In genomic region chr11:118971646-118972045, GRCh38 we compare ENCODE assay signal across 26 cellular contexts. TPM values are rescaled to one million over a fixed set of nuclear protein-coding genes. Genes with fewer than 3 reads are reported as not detected.
A peak's percentile ranks its signal among the peaks of the same experiment; 100 is the strongest.
DNase-seq lines count a peak whose midpoint lies in the region; ATAC-seq, FAIRE-seq and TF ChIP-seq lines count a peak whose summit lies in the region.
"Had no signal": no experiment of that assay in that cellular context is flagged by ENCODE, and none has a peak within 500 bp of the region (broad histone marks: within the 10 kb centered on the region; RNA-seq: fewer than 3 reads in every experiment).

TSS of gene FOXR1 (plus strand) at chr11:118971761. CDS start at chr11:118971932, 171 bp downstream.

- intact Hi-C loops in mammary epithelial cell (cut with micrococcal nuclease): no loop called here
- intact Hi-C loops in breast epithelium (cut with DNase I; ENCODE audit: low total_unique reads): no loop called here
- intact Hi-C loops in natural killer cell (cut with micrococcal nuclease): no loop called here

- no TSS peak for BruUV-seq in mammary epithelial cell (replicated peaks; lab: Mats Ljungman, UMichigan)

- in situ Hi-C loops in mammary epithelial cell (cut with MboI; ENCODE audit: low sequenced_read_pairs in 2 of 2): no loop called here

- no peak for TF ChIP-seq EP300 in H1 (IDR thresholded peaks at IDR 0.05; ENCODE audit: borderline replicate concordance in 1 of 2, low read depth in 2 of 2, low read length in 2 of 2)

- peaks cover 0 to 6% of the 10 kb centered on the region in 2 donors for H3K4me1 Mint-ChIP-seq in natural killer cell
- H3K4me1 Mint-ChIP-seq: CD14-positive monocyte; CD8-positive, alpha-beta memory T cell had no signal

- dilution Hi-C loops in mammary epithelial cell (cut with HindIII; ENCODE audit: low sequenced_read_pairs): no loop called here

- H4K91ac ChIP-seq in H1 (replicated peaks; ENCODE audit: insufficient read length, low read length): no peak within 1 kb of the TSS

- peak within 1 kb of the TSS; percentile 71 for H2AFZ ChIP-seq in mammary epithelial cell (ENCODE audit: low read depth, low read length)
- H2AFZ ChIP-seq in H1 (ENCODE audit: low read length): no peak within 1 kb of the TSS
- H2AFZ ChIP-seq in osteoblast (ENCODE audit: low read length): no peak within 1 kb of the TSS
- H2AFZ ChIP-seq: GM23248 had no signal

- H3K27me3 ChIP-seq in mammary epithelial cell (ENCODE audit: insufficient read depth, low read length) (peaks cover 3% of the 10 kb centered on the region), breast epithelium (no peaks in the 10 kb centered on the region), H1 (replicated peaks in 1 of 4; ENCODE audit: control insufficient read depth in 3 of 4, extremely low read depth in 1 of 4, insufficient read depth in 3 of 4, low read length in 3 of 4) (no peaks in the 10 kb centered on the region), osteoblast (ENCODE audit: insufficient read depth, low read length) (peaks cover 19% of the 10 kb centered on the region)
- H3K27me3 ChIP-seq: BE2C; BLaER1 treated with 17β-estradiol and CSF1 and Interleukin-3, amounts not matched to agents 10 nM and 100 nM had no signal

- H3K79me2 ChIP-seq in mammary epithelial cell (ENCODE audit: insufficient read depth, low read length) (no peaks in the 10 kb centered on the region), H1 (ENCODE audit: control insufficient read depth in 1 of 2, insufficient read depth in 2 of 2, low read length in 2 of 2) (no peaks in the 10 kb centered on the region), osteoblast (ENCODE audit: insufficient read depth, low read length) (no peaks in the 10 kb centered on the region)

- H3K56ac ChIP-seq in H1 (replicated peaks; ENCODE audit: insufficient read length, low read depth, low read length): no peak within 1 kb of the TSS

- H3K36me3 ChIP-seq in mammary epithelial cell (ENCODE audit: insufficient read depth, low read length): no peaks in the 10 kb centered on the region
- H3K36me3 ChIP-seq in breast epithelium: no peaks in the 10 kb centered on the region
- H3K36me3 ChIP-seq in H1 (ENCODE audit: control insufficient read depth in 2 of 4, insufficient read depth in 4 of 4, low read length in 3 of 4): no peaks in the 10 kb centered on the region
- no peaks in the 10 kb centered on the region for H3K36me3 ChIP-seq in osteoblast (ENCODE audit: insufficient read depth, low read length)
- H3K36me3 ChIP-seq: BE2C; BLaER1 treated with 17β-estradiol and CSF1 and Interleukin-3, amounts not matched to agents 10 nM and 100 nM had no signal

- no peaks in the 10 kb centered on the region for H3K9me3 ChIP-seq in mammary epithelial cell (replicated peaks; ENCODE audit: insufficient read depth, low read length)
- H3K9me3 ChIP-seq in breast epithelium: no peaks in the 10 kb centered on the region
- no peaks in the 10 kb centered on the region for H3K9me3 ChIP-seq in H1 (ENCODE audit: insufficient read depth in 2 of 2, low read depth in 1 of 2, low read length in 1 of 2)
- no peaks in the 10 kb centered on the region for H3K9me3 ChIP-seq in osteoblast (ENCODE audit: low read depth, low read length)
- H3K9me3 ChIP-seq: A549, BE2C had no signal

- no peak for TF ChIP-seq POLR2A in breast epithelium (IDR thresholded peaks at IDR 0.05)
- no peak for TF ChIP-seq POLR2A in H1 (IDR thresholded peaks at IDR 0.05; ENCODE audit: control extremely low read depth in 1 of 2, low read depth in 2 of 2, low read length in 2 of 2)

- H3K36me3 Mint-ChIP-seq in natural killer cell: no peaks in the 10 kb centered on the region
- H3K36me3 Mint-ChIP-seq: CD14-positive monocyte had no signal

- TF ChIP-seq CTCF in mammary epithelial cell (conservative IDR thresholded peaks at IDR 0.05 in 1 of 2, IDR thresholded peaks at IDR 0.05 in 1 of 2; ENCODE audit: extremely low read depth in 1 of 2, insufficient read depth in 1 of 2, low read depth in 1 of 2, low read length in 2 of 2) (no peak), breast epithelium (IDR thresholded peaks at IDR 0.05) (no peak), H1 (IDR thresholded peaks at IDR 0.05; ENCODE audit: control extremely low read depth in 1 of 3, insufficient read depth in 1 of 3, low read depth in 1 of 3, low read length in 3 of 3) (no peak), osteoblast (IDR thresholded peaks at IDR 0.05; ENCODE audit: extremely low read depth, low read depth, low read length) (no peak), natural killer cell (IDR thresholded peaks at IDR 0.05) (no peak), omental fat pad (IDR thresholded peaks at IDR 0.05) (no peak)

- H3K27ac Mint-ChIP-seq in natural killer cell: no peak within 1 kb of the TSS
- H3K27ac Mint-ChIP-seq: CD14-positive monocyte; CD4-positive, alpha-beta T cell; CD8-positive, alpha-beta memory T cell had no signal

- no peak within 1 kb of the TSS for H4K5ac ChIP-seq in H1 (ENCODE audit: insufficient read length, low read depth, low read length)

- H3K9ac ChIP-seq in mammary epithelial cell (ENCODE audit: insufficient read depth, low read length) (no peak within 1 kb of the TSS), H1 (replicated peaks in 1 of 4; ENCODE audit: extremely low read depth in 1 of 4, low read depth in 3 of 4, low read length in 3 of 4) (no peak within 1 kb of the TSS)
- H3K9ac ChIP-seq: BLaER1 treated with 17β-estradiol and CSF1 and Interleukin-3, amounts not matched to agents 10 nM and 100 nM; GM23248 had no signal

- H4K20me1 ChIP-seq in mammary epithelial cell (ENCODE audit: insufficient read depth, low read length): no peaks in the 10 kb centered on the region
- no peaks in the 10 kb centered on the region for H4K20me1 ChIP-seq in H1 (replicated peaks in 1 of 2; ENCODE audit: control insufficient read depth in 1 of 2, insufficient read depth in 2 of 2, low read length in 2 of 2)
- H4K20me1 ChIP-seq in osteoblast (ENCODE audit: insufficient read depth, low read length): no peaks in the 10 kb centered on the region
- H4K20me1 ChIP-seq: BLaER1 treated with 17β-estradiol and CSF1 and Interleukin-3, amounts not matched to agents 10 nM and 100 nM had no signal

- no peaks in the 10 kb centered on the region for H3K9me3 Mint-ChIP-seq in natural killer cell
- H3K9me3 Mint-ChIP-seq: CD4-positive, alpha-beta T cell; CD8-positive, alpha-beta memory T cell had no signal

- no peak within 1 kb of the TSS for H3K23ac ChIP-seq in H1 (ENCODE audit: insufficient read length)

- H3K4ac ChIP-seq in H1 (replicated peaks; ENCODE audit: insufficient read length, low read depth, low read length): no peak within 1 kb of the TSS

- CTCF ChIA-PET in mammary epithelial cell (lab: Charles Lee; ENCODE audit: low non-redundant PET) (no interaction called here), H1 (lab: Charles Lee; ENCODE audit: partially characterized antibody) (interaction anchor here (1.2 kb wide), 1 partner anchor 15 kb away, joined by 3 read pairs; no protein-coding TSS in a partner anchor)

- peaks cover 7 to 22% of the 10 kb centered on the region in 2 donors for H3K27me3 Mint-ChIP-seq in natural killer cell (ENCODE audit: low read depth in 2 of 2)

- no peak within 1 kb of the TSS for H2AK5ac ChIP-seq in H1 (ENCODE audit: low read depth, low read length)

- POLR2A ChIA-PET in H1 (lab: Charles Lee; ENCODE audit: partially characterized antibody): interaction anchor here (0.6 to 0.7 kb wide), 2 partner anchors 11 to 369 kb away, joined by 3 read pairs; partner anchors contain the start of gene C1QTNF5

- H3K4me2 ChIP-seq in mammary epithelial cell (ENCODE audit: insufficient read depth, low read depth, low read length) (peak within 1 kb of the TSS; percentile 54), H1 (ENCODE audit: insufficient read depth in 1 of 2, low read depth in 2 of 2, low read length in 2 of 2) (no peak within 1 kb of the TSS), osteoblast (ENCODE audit: insufficient read depth, low read length) (no peak within 1 kb of the TSS)
- H3K4me2 ChIP-seq: A549; BLaER1 treated with 17β-estradiol and CSF1 and Interleukin-3, amounts not matched to agents 10 nM and 100 nM had no signal

- no peak within 1 kb of the TSS for H2BK20ac ChIP-seq in H1 (ENCODE audit: low read length)

- no peak within 1 kb of the TSS for H3K18ac ChIP-seq in H1 (ENCODE audit: extremely low read depth, low read length)

- no peaks in the 10 kb centered on the region for H3K79me1 ChIP-seq in H1 (ENCODE audit: low read depth, low read length)

- ATAC-seq in natural killer cell (no peak), omental fat pad (ENCODE audit: low FRiP score) (no peak)
- ATAC-seq: A549, GM12878 had no signal

- no peak within 1 kb of the TSS for H3K14ac ChIP-seq in H1 (ENCODE audit: insufficient read length)

- H2BK5ac ChIP-seq in H1 (ENCODE audit: low read depth, low read length): no peak within 1 kb of the TSS

- no peak within 1 kb of the TSS for H3K4me3 ChIP-seq in mammary epithelial cell (replicated peaks in 1 of 3; ENCODE audit: insufficient read depth in 1 of 3, low read depth in 2 of 3, low read length in 3 of 3)
- H3K4me3 ChIP-seq in breast epithelium: no peak within 1 kb of the TSS
- H3K4me3 ChIP-seq in H1 (ENCODE audit: extremely low read depth in 1 of 4, insufficient read depth in 2 of 4, low read depth in 3 of 4, low read length in 4 of 4): no peak within 1 kb of the TSS
- H3K4me3 ChIP-seq in osteoblast (ENCODE audit: insufficient read depth, low read length): no peak within 1 kb of the TSS
- H3K4me3 ChIP-seq: A549; BLaER1 treated with 17β-estradiol and CSF1 and Interleukin-3, amounts not matched to agents 10 nM and 100 nM; GM12878; GM23248 had no signal

- H2BK15ac ChIP-seq in H1 (ENCODE audit: low read length): no peak within 1 kb of the TSS

- H3K27ac ChIP-seq in mammary epithelial cell (ENCODE audit: insufficient read depth, low read depth, low read length): no peak within 1 kb of the TSS
- H3K27ac ChIP-seq in breast epithelium: no peak within 1 kb of the TSS
- H3K27ac ChIP-seq in H1 (ENCODE audit: low read depth, low read length): no peak within 1 kb of the TSS
- H3K27ac ChIP-seq in osteoblast (ENCODE audit: low read depth, low read length): no peak within 1 kb of the TSS
- H3K27ac ChIP-seq: A549; BLaER1 treated with 17β-estradiol and CSF1 and Interleukin-3, amounts not matched to agents 10 nM and 100 nM; GM23248 had no signal

- no peak for DNase-seq in mammary epithelial cell
- no peak for DNase-seq in breast epithelium (ENCODE audit: low spot score in 2 of 2)
- DNase-seq in H1 (ENCODE audit: low read depth in 1 of 2, low spot score in 2 of 2): no peak
- DNase-seq in osteoblast (ENCODE audit: insufficient read length, low spot score, missing footprints): peak; percentile 37
- DNase-seq in natural killer cell: no peak
- DNase-seq in omental fat pad (ENCODE audit: low spot score): no peak
- DNase-seq in T-helper 2 cell: no peak
- DNase-seq: 8988T; ACHN; AML-193; BE2C; CD4-positive, alpha-beta T cell; CD8-positive, alpha-beta memory T cell; DMS 273 treated with DMSO at 0.1 percent for 48 hours; DMS79; EL; GDM1; GM23248; HCEC 1CT had no signal

- no peak within 1 kb of the TSS for H2BK120ac ChIP-seq in H1 (replicated peaks; ENCODE audit: low read depth, low read length)

- H2BK12ac ChIP-seq in H1 (ENCODE audit: low read depth, low read length): no peak within 1 kb of the TSS

- H3K4me1 ChIP-seq in mammary epithelial cell (ENCODE audit: insufficient read depth, low read length) (no peaks in the 10 kb centered on the region), breast epithelium (no peaks in the 10 kb centered on the region), H1 (replicated peaks in 1 of 4; ENCODE audit: control insufficient read depth in 3 of 4, insufficient read depth in 4 of 4, low read length in 3 of 4) (no peaks in the 10 kb centered on the region), osteoblast (ENCODE audit: insufficient read depth, low read length) (no peaks in the 10 kb centered on the region)
- H3K4me1 ChIP-seq: A549; BE2C; BLaER1 treated with 17β-estradiol and CSF1 and Interleukin-3, amounts not matched to agents 10 nM and 100 nM had no signal

- no peak within 1 kb of the TSS for H4K8ac ChIP-seq in H1 (ENCODE audit: extremely low read depth, insufficient read depth, low read length)

- no peaks in the 10 kb centered on the region for H3K23me2 ChIP-seq in H1 (ENCODE audit: low read depth, low read length)

- no peak within 1 kb of the TSS for H3K4me3 Mint-ChIP-seq in natural killer cell
- H3K4me3 Mint-ChIP-seq: CD4-positive, alpha-beta T cell; CD8-positive, alpha-beta memory T cell had no signal

- FAIRE-seq in H1 (lab: Jason Lieb, UNC): no peak
- FAIRE-seq: A549, D721Med, GM12878, GM19239, H54 had no signal

- WGBS in mammary epithelial cell (ENCODE audit: low coverage, missing lambda C conversion rate): 43% methylated on average over 20 of the region's 33 CpGs
- WGBS in H1 (ENCODE audit: extremely low coverage in 1 of 2, insufficient coverage in 1 of 2, insufficient read length in 1 of 2, insufficient replicate concordance in 2 of 2, low coverage in 1 of 2, low lambda C conversion rate in 2 of 2, missing lambda C conversion rate in 1 of 2), 2 experiments: 95% methylated on average over 31 of the region's 33 CpGs; no CpG with 5 or more reads in 1 of the 2 experiments

- no peak for TF ChIP-seq RAD21 in H1 (IDR thresholded peaks at IDR 0.05 in 1 of 2, conservative IDR thresholded peaks at IDR 0.05 in 1 of 2; ENCODE audit: low read depth in 2 of 2, low read length in 2 of 2)

RNA-seq across cellular contexts. Expression of gene FOXR1, which starts in this region (rescaled TPM):
- not detected for total RNA-seq in mammary epithelial cell
- not detected for polyA plus RNA-seq in mammary epithelial cell
- polyA minus RNA-seq in mammary epithelial cell: not detected
- not detected for total RNA-seq in breast epithelium
- not detected in 2 replicates for total RNA-seq in H1 (2021; fragmentation: NEBNext Ultra II Directional; extraction: Animal tissue kit (Norgen Biotek cat#: 25700))
- polyA plus RNA-seq in H1 (2011; rRNA removed): not detected in 2 replicates
- not detected for polyA plus RNA-seq in H1 (2011; cell fraction: cytosol; rRNA removed)
- not detected for polyA plus RNA-seq in H1 (2011; cell fraction: nucleus; rRNA removed)
- not detected in 4 replicates for polyA plus RNA-seq in H1 (2012, experiment 1 of 2)
- polyA plus RNA-seq in H1 (2012, experiment 2 of 2): not detected
- not detected for polyA plus RNA-seq in H1 (2013, experiment 1 of 2)
- not detected for polyA plus RNA-seq in H1 (2013, experiment 2 of 2)
- polyA minus RNA-seq in H1 (2011; rRNA and poly(A)+ RNA removed): not detected in 2 replicates
- polyA minus RNA-seq in H1 (2011; cell fraction: cytosol; rRNA and poly(A)+ RNA removed): not detected
- not detected for polyA minus RNA-seq in H1 (2011; cell fraction: nucleus; rRNA and poly(A)+ RNA removed)
- total RNA-seq in osteoblast: not detected in 2 replicates
- not detected for total RNA-seq in natural killer cell
- total RNA-seq in omental fat pad: not detected
- total RNA-seq: CD4-positive, alpha-beta T cell; CD8-positive, alpha-beta memory T cell; GM12878; GM23248 had no signal
- polyA plus RNA-seq: A549; CD14-positive monocyte; CD8-positive, alpha-beta memory T cell; GM12878; GM23248 had no signal

Comparison
In these comparisons a context has a peak if more than half of its experiments do, and no peak if none do; other contexts are left out.
1. Peak in DNase-seq in osteoblast; RNA of the gene not detected or under 1 TPM.